ENCODE assay signal across 8 cellular contexts in the genomic region with DNA sequence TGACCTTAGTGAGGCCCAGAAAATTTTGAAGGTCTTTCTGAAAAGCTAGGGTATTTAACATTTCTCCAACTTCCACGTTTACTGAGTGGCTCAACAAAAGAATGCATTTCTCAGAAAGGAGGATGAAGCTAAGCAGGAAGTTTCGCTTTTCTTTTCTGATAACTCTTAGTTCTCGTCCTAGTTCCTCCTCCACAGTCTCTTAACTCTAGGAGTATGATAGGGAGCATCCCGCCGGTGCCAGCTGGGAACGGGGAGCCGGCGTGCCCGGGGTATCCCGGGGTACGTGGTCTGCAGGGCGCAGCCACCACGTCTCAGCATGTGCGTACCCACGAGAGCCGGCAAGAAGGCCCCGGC. TPM values are rescaled to one million over a fixed set of nuclear protein-coding genes. Genes with fewer than 3 reads are reported as not detected.
DNase-seq lines count a peak whose midpoint lies in the region; ATAC-seq and TF ChIP-seq lines count a peak whose summit lies in the region.

No MANE protein-coding gene starts in this region.

- no peaks in the 10 kb centered on the region for H3K27me3 ChIP-seq in brain microvascular endothelial cell (replicated peaks)
- no peaks in the 10 kb centered on the region for H3K27me3 ChIP-seq in lower lobe of right lung (ENCODE audit: low read depth)

- H3K36me3 ChIP-seq in brain microvascular endothelial cell (replicated peaks) (peaks cover 11% of the 10 kb centered on the region), lower lobe of right lung (peaks cover 33% of the 10 kb centered on the region), urinary bladder (ENCODE audit: insufficient read depth) (no peaks in the 10 kb centered on the region)

- intact Hi-C loops in lower lobe of right lung (cut with DNase I) = no loop called here

- in situ Hi-C loops in brain microvascular endothelial cell (cut with HindIII; ENCODE audit: low pct_ligation_motif_present, low sequenced_read_pairs) = no loop called here

- H3K4me3 ChIP-seq in AG10803 (ENCODE audit: low read length) (peak overlapping the region; percentile 97), brain microvascular endothelial cell (ENCODE audit: low read depth, low read length) (peak overlapping the region; percentile 97), lower lobe of right lung (peak overlapping the region; percentile 100), urinary bladder (ENCODE audit: low read depth, low read length) (peak overlapping the region; percentile 84)

- H3K9me3 ChIP-seq in lower lobe of right lung = no peaks in the 10 kb centered on the region

- whole genome bisulfite sequencing in urinary bladder = under 1% methylated on average over 17 of the region's 17 CpGs

- TF ChIP-seq CTCF in AG10803 (conservative IDR thresholded peaks at IDR 0.05; ENCODE audit: low read length) = no peak
- no peak for TF ChIP-seq CTCF in brain microvascular endothelial cell (IDR thresholded peaks at IDR 0.05; ENCODE audit: low read depth, low read length, missing control alignments)
- TF ChIP-seq CTCF in lower lobe of right lung (IDR thresholded peaks at IDR 0.05) = no peak

- H3K4me1 ChIP-seq in lower lobe of right lung = peaks cover 45% of the 10 kb centered on the region
- peaks cover 2% of the 10 kb centered on the region for H3K4me1 ChIP-seq in urinary bladder (ENCODE audit: insufficient read depth)

- DNase-seq in AG10803 (ENCODE audit: low read depth) (no peak), brain microvascular endothelial cell (no peak), lower lobe of right lung (no peak), retina (no peak)
- DNase-seq in stimulated activated naive CD4-positive, alpha-beta T cell (lab: John Stamatoyannopoulos, UW) = no peak

- peak overlapping the region; percentile 59 for H3K27ac ChIP-seq in brain microvascular endothelial cell
- H3K27ac ChIP-seq in lower lobe of right lung = peak overlapping the region; percentile 98
- peak overlapping the region; percentile 86 for H3K27ac ChIP-seq in urinary bladder (ENCODE audit: low read depth)

- ATAC-seq in GM19463 (IDR thresholded peaks at IDR 0.05; ENCODE audit: unreplicated experiment) (peak; percentile 16), HG03558 (IDR thresholded peaks at IDR 0.05; ENCODE audit: extremely low read depth, unreplicated experiment) (peak; percentile 7), lower lobe of right lung (peak; percentile 38 to 44)

RNA-seq across cellular contexts. Expression of a gene that starts 0.3 kb away (rescaled TPM):
- total RNA-seq in lower lobe of right lung = 95.9 TPM
- 91.1 TPM for total RNA-seq in urinary bladder
- polyA plus RNA-seq in urinary bladder = 90.6 TPM

RNA-seq across cellular contexts. Expression of a gene that starts 0.5 kb away (rescaled TPM):
- 58.3 TPM for total RNA-seq in lower lobe of right lung
- total RNA-seq in urinary bladder = 39.1 TPM
- polyA plus RNA-seq in urinary bladder = 67.7 TPM

RNA-seq across cellular contexts. Expression of a gene that starts 24.0 kb away (rescaled TPM):
- total RNA-seq in lower lobe of right lung = 50.2 TPM
- 47.2 TPM for total RNA-seq in urinary bladder
- 16.9 TPM for polyA plus RNA-seq in urinary bladder

RNA-seq across cellular contexts. Expression of a gene that starts 29.7 kb away (rescaled TPM):
- total RNA-seq in lower lobe of right lung (not detected), urinary bladder (not detected)
- polyA plus RNA-seq in urinary bladder = not detected

RNA-seq across cellular contexts. Expression of a gene that starts 54.1 kb away (rescaled TPM):
- total RNA-seq in lower lobe of right lung (not detected), urinary bladder (not detected)
- not detected for polyA plus RNA-seq in urinary bladder
